1 cellular context compared by ENCODE assay signal in the genomic region with DNA sequence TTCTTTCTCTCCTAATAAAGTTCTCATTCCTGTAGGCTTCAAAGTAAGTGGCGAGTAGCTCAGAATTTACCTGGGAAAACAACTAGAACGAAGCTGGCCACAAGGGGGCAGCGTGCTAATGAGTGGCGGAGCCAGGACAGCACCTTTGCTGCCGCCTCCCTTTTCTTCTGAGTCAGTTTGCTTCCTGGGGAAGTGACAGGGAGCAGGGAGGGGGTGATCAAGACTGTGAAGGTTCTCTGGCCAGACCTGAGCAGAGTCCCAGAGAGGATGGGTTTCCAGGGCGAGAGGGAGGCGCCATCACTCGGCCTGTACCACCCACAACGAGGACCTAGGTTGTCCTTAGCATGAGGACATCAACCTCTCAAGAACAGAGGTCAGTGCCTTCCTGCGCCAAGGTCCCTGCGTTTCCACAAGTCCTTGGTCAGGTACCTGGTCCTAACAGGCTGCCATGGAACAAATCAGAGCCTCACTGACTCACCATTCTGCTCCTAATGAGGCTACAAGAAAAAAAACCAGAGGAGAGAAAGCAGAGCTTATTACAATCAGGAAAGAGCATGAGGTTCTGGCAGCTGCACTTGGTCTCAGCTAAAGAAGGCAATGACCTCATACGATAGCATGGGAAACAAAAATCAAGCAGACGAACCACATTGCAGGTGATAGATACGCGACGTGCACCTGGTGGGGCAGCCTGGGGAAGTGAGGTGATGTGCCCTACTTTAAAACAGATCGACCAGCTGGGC.
TF ChIP-seq lines count a peak whose summit lies in the region.

No MANE protein-coding gene starts in this region.

TF ChIP-seq in HepG2, 621 proteins besides CTCF, POLR2A, EP300 and RAD21 (continued from another document and continues in another):
- TF ChIP-seq KDM6A (CRISPR knock-in tag; IDR thresholded peaks at IDR 0.05; ENCODE audit: low read depth) (no peak), SOX13 (IDR thresholded peaks at IDR 0.05) (no peak), SOX13 (CRISPR knock-in tag; conservative IDR thresholded peaks at IDR 0.05 in 1 of 2, IDR thresholded peaks at IDR 0.05 in 1 of 2) (0 out of 4 replicates have a peak, but pooled peaks of 1 of the 2 experiments have one; percentile 7), FOXA1 (IDR thresholded peaks at IDR 0.05) (no peak), FOXA1 (CRISPR knock-in tag; IDR thresholded peaks at IDR 0.05) (peak; percentile 24; the same call in 1 of the 2 replicates), MIER2 (CRISPR knock-in tag; IDR thresholded peaks at IDR 0.05) (0 out of 2 replicates have a peak, but pooled peaks have one; percentile 33), RXRB (CRISPR knock-in tag; IDR thresholded peaks at IDR 0.05; ENCODE audit: borderline replicate concordance) (0 out of 2 replicates have a peak, but pooled peaks have one; percentile 33), ZNF615 (CRISPR knock-in tag; IDR thresholded peaks at IDR 0.05; ENCODE audit: borderline replicate concordance) (no peak), ZNF224 (CRISPR knock-in tag; IDR thresholded peaks at IDR 0.05) (no peak), JARID2 (CRISPR knock-in tag; IDR thresholded peaks at IDR 0.05; ENCODE audit: insufficient replicate concordance) (no peak), ZNF205 (CRISPR knock-in tag; IDR thresholded peaks at IDR 0.05) (no peak), ZNF180 (CRISPR knock-in tag; IDR thresholded peaks at IDR 0.05; ENCODE audit: borderline replicate concordance, low read depth) (no peak), MIXL1 (CRISPR knock-in tag; IDR thresholded peaks at IDR 0.05) (peak; percentile 88), STAT5B (CRISPR knock-in tag; IDR thresholded peaks at IDR 0.05) (no peak), AGO1 (IDR thresholded peaks at IDR 0.05; ENCODE audit: low read depth, low read length, poor library complexity, severe bottlenecking) (no peak), NCOA1 (CRISPR knock-in tag; IDR thresholded peaks at IDR 0.05) (no peak), ZBTB7B (CRISPR knock-in tag; IDR thresholded peaks at IDR 0.05) (no peak), SMAD3 (CRISPR knock-in tag; IDR thresholded peaks at IDR 0.05) (peak; percentile 67; the same call in 1 of the 2 replicates), MAFF (IDR thresholded peaks at IDR 0.05; ENCODE audit: low read depth, low read length) (no peak), ELF3 (CRISPR knock-in tag; IDR thresholded peaks at IDR 0.05) (peak; percentile 75), TBX2 (CRISPR knock-in tag; IDR thresholded peaks at IDR 0.05; ENCODE audit: borderline replicate concordance) (peak; percentile 25; the same call in 1 of the 2 replicates), ZBTB42 (CRISPR knock-in tag; IDR thresholded peaks at IDR 0.05) (no peak), HNRNPUL1 (IDR thresholded peaks at IDR 0.05; ENCODE audit: low read depth, low read length) (no peak), SMYD3 (CRISPR knock-in tag; IDR thresholded peaks at IDR 0.05) (no peak), ZNF652 (CRISPR knock-in tag; IDR thresholded peaks at IDR 0.05; ENCODE audit: borderline replicate concordance, low read depth) (no peak), ZNF331 (CRISPR knock-in tag; IDR thresholded peaks at IDR 0.05) (peak; percentile 58; the same call in 1 of the 2 replicates), SOX5 (CRISPR knock-in tag; IDR thresholded peaks at IDR 0.05; ENCODE audit: borderline replicate concordance) (0 out of 2 replicates have a peak, but pooled peaks have one; percentile 15), SMC3 (IDR thresholded peaks at IDR 0.05; ENCODE audit: low read length) (peak; percentile 94), ZSCAN9 (CRISPR knock-in tag; IDR thresholded peaks at IDR 0.05; ENCODE audit: borderline replicate concordance) (0 out of 2 replicates have a peak, but pooled peaks have one; percentile 51), ZNF17 (CRISPR knock-in tag; IDR thresholded peaks at IDR 0.05) (no peak)
- TF ChIP-seq, protein P1, sequence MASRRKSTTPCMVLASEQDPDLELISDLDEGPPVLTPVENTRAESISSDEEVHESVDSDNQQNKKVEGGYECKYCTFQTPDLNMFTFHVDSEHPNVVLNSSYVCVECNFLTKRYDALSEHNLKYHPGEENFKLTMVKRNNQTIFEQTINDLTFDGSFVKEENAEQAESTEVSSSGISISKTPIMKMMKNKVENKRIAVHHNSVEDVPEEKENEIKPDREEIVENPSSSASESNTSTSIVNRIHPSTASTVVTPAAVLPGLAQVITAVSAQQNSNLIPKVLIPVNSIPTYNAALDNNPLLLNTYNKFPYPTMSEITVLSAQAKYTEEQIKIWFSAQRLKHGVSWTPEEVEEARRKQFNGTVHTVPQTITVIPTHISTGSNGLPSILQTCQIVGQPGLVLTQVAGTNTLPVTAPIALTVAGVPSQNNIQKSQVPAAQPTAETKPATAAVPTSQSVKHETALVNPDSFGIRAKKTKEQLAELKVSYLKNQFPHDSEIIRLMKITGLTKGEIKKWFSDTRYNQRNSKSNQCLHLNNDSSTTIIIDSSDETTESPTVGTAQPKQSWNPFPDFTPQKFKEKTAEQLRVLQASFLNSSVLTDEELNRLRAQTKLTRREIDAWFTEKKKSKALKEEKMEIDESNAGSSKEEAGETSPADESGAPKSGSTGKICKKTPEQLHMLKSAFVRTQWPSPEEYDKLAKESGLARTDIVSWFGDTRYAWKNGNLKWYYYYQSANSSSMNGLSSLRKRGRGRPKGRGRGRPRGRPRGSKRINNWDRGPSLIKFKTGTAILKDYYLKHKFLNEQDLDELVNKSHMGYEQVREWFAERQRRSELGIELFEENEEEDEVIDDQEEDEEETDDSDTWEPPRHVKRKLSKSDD (CRISPR knock-in tag; IDR thresholded peaks at IDR 0.05; ENCODE audit: low read depth) = no peak
- TF ChIP-seq, protein P2, sequence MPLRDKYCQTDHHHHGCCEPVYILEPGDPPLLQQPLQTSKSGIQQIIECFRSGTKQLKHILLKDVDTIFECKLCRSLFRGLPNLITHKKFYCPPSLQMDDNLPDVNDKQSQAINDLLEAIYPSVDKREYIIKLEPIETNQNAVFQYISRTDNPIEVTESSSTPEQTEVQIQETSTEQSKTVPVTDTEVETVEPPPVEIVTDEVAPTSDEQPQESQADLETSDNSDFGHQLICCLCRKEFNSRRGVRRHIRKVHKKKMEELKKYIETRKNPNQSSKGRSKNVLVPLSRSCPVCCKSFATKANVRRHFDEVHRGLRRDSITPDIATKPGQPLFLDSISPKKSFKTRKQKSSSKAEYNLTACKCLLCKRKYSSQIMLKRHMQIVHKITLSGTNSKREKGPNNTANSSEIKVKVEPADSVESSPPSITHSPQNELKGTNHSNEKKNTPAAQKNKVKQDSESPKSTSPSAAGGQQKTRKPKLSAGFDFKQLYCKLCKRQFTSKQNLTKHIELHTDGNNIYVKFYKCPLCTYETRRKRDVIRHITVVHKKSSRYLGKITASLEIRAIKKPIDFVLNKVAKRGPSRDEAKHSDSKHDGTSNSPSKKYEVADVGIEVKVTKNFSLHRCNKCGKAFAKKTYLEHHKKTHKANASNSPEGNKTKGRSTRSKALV (CRISPR knock-in tag; IDR thresholded peaks at IDR 0.05) = 0 out of 2 replicates have a peak, but pooled peaks have one; percentile 40
- TF ChIP-seq, protein P3, sequence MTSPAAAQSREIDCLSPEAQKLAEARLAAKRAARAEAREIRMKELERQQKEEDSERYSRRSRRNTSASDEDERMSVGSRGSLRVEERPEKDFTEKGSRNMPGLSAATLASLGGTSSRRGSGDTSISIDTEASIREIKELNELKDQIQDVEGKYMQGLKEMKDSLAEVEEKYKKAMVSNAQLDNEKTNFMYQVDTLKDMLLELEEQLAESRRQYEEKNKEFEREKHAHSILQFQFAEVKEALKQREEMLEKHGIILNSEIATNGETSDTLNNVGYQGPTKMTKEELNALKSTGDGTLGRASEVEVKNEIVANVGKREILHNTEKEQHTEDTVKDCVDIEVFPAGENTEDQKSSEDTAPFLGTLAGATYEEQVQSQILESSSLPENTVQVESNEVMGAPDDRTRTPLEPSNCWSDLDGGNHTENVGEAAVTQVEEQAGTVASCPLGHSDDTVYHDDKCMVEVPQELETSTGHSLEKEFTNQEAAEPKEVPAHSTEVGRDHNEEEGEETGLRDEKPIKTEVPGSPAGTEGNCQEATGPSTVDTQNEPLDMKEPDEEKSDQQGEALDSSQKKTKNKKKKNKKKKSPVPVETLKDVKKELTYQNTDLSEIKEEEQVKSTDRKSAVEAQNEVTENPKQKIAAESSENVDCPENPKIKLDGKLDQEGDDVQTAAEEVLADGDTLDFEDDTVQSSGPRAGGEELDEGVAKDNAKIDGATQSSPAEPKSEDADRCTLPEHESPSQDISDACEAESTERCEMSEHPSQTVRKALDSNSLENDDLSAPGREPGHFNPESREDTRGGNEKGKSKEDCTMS (CRISPR knock-in tag; conservative IDR thresholded peaks at IDR 0.05) = no peak
- TF ChIP-seq, protein P4, sequence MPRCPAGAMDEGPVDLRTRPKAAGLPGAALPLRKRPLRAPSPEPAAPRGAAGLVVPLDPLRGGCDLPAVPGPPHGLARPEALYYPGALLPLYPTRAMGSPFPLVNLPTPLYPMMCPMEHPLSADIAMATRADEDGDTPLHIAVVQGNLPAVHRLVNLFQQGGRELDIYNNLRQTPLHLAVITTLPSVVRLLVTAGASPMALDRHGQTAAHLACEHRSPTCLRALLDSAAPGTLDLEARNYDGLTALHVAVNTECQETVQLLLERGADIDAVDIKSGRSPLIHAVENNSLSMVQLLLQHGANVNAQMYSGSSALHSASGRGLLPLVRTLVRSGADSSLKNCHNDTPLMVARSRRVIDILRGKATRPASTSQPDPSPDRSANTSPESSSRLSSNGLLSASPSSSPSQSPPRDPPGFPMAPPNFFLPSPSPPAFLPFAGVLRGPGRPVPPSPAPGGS (CRISPR knock-in tag; IDR thresholded peaks at IDR 0.05) = no peak
- TF ChIP-seq, protein P5, sequence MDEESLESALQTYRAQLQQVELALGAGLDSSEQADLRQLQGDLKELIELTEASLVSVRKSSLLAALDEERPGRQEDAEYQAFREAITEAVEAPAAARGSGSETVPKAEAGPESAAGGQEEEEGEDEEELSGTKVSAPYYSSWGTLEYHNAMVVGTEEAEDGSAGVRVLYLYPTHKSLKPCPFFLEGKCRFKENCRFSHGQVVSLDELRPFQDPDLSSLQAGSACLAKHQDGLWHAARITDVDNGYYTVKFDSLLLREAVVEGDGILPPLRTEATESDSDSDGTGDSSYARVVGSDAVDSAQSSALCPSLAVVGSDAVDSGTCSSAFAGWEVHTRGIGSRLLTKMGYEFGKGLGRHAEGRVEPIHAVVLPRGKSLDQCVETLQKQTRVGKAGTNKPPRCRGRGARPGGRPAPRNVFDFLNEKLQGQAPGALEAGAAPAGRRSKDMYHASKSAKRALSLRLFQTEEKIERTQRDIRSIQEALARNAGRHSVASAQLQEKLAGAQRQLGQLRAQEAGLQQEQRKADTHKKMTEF (CRISPR knock-in tag; IDR thresholded peaks at IDR 0.05) = peak; percentile 42; the same call in 1 of the 2 replicates
- TF ChIP-seq, protein P6, sequence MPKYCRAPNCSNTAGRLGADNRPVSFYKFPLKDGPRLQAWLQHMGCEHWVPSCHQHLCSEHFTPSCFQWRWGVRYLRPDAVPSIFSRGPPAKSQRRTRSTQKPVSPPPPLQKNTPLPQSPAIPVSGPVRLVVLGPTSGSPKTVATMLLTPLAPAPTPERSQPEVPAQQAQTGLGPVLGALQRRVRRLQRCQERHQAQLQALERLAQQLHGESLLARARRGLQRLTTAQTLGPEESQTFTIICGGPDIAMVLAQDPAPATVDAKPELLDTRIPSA (CRISPR knock-in tag; IDR thresholded peaks at IDR 0.05; ENCODE audit: borderline replicate concordance) = no peak
- TF ChIP-seq, protein P7, sequence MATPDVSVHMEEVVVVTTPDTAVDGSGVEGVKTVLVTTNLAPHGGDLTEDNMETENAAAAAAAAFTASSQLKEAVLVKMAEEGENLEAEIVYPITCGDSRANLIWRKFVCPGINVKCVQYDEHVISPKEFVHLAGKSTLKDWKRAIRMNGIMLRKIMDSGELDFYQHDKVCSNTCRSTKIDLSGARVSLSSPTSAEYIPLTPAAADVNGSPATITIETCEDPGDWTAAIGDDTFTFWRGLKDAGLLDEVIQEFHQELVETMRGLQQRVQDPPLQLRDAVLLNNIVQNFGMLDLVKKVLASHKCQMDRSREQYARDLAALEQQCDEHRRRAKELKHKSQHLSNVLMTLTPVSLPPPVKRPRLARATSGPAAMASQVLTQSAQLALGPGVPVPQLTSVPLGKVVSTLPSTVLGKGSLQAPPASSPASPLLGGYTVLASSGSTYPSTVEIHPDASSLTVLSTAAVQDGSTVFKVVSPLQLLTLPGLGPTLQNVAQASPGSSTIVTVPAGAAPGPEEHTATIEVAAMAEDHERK (CRISPR knock-in tag; IDR thresholded peaks at IDR 0.05; ENCODE audit: low read depth) = no peak
- TF ChIP-seq, protein P8, sequence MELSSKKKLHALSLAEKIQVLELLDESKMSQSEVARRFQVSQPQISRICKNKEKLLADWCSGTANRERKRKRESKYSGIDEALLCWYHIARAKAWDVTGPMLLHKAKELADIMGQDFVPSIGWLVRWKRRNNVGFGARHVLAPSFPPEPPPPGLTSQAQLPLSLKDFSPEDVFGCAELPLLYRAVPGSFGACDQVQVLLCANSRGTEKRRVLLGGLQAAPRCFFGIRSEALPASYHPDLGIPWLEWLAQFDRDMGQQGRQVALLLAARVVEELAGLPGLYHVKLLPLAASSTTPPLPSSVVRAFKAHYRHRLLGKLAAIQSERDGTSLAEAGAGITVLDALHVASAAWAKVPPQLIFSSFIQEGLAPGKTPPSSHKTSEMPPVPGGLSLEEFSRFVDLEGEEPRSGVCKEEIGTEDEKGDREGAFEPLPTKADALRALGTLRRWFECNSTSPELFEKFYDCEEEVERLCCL (CRISPR knock-in tag; IDR thresholded peaks at IDR 0.05; ENCODE audit: borderline replicate concordance) = no peak
- TF ChIP-seq, protein P9, sequence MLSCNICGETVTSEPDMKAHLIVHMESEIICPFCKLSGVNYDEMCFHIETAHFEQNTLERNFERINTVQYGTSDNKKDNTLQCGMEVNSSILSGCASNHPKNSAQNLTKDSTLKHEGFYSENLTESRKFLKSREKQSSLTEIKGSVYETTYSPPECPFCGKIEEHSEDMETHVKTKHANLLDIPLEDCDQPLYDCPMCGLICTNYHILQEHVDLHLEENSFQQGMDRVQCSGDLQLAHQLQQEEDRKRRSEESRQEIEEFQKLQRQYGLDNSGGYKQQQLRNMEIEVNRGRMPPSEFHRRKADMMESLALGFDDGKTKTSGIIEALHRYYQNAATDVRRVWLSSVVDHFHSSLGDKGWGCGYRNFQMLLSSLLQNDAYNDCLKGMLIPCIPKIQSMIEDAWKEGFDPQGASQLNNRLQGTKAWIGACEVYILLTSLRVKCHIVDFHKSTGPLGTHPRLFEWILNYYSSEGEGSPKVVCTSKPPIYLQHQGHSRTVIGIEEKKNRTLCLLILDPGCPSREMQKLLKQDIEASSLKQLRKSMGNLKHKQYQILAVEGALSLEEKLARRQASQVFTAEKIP (CRISPR knock-in tag; IDR thresholded peaks at IDR 0.05; ENCODE audit: borderline replicate concordance) = no peak
